In genomic region chr13:106536244-106537034, GRCh38 we compare ENCODE assay signal across 8 cellular contexts. TPM values are rescaled to one million over a fixed set of nuclear protein-coding genes. Genes with fewer than 3 reads are reported as not detected.
DNase-seq lines count a peak whose midpoint lies in the region; ATAC-seq, FAIRE-seq and TF ChIP-seq lines count a peak whose summit lies in the region.

No MANE protein-coding gene starts in this region.

- TF ChIP-seq CTCF in kidney (IDR thresholded peaks at IDR 0.05; ENCODE audit: borderline replicate concordance, extremely low read depth, insufficient read depth) = peak; percentile 99

- intact Hi-C loops in kidney (cut with DNase I) = no loop called here

- peak overlapping the region; percentile 67 to 68 for H3K27ac ChIP-seq in kidney (ENCODE audit: low read depth in 2 of 2, low read length in 2 of 2)

- DNase-seq in 8988T (peak; percentile 86), NCI-H2171 treated with DMSO at 0.1 percent for 48 hours (lab: John Stamatoyannopoulos, UW) (peak; percentile 90), kidney (peak; percentile 96)
- DNase-seq in activated CD4-positive, CD25-positive, alpha-beta regulatory T cell treated with anti-CD3 and anti-CD28 coated beads, Interleukin-2, amount 50 U/mL, for 16 hours (ENCODE audit: low read depth, low spot score) = peak; percentile 76
- peak; percentile 74 for DNase-seq in central memory CD4-positive, alpha-beta T cell
- peak; percentile 67 to 88 for DNase-seq in stimulated activated CD4-positive, alpha-beta T cell treated with anti-CD3 and anti-CD28 coated beads, Interleukin-15, amount 100 ng/mL, for 1 hour (ENCODE audit: low read depth in 1 of 2, low spot score in 1 of 2)

- peaks cover 0 to 6% of the 10 kb centered on the region in 2 donors for H3K36me3 ChIP-seq in kidney (ENCODE audit: control insufficient read depth in 1 of 2, insufficient read depth in 2 of 2, low read length in 2 of 2)

- no peak for FAIRE-seq in kidney (lab: Jason Lieb, UNC)

- ATAC-seq in GM18508 (IDR thresholded peaks at IDR 0.05; ENCODE audit: insufficient read depth, unreplicated experiment) (peak; percentile 30), HG03045 (IDR thresholded peaks at IDR 0.05; ENCODE audit: unreplicated experiment) (peak; percentile 41)

- peak overlapping the region in 1 of 2 donors; percentile 62 for H3K9ac ChIP-seq in kidney (ENCODE audit: low read length in 2 of 2)

- H3K4me3 ChIP-seq in kidney (ENCODE audit: low read length in 2 of 2) = peak overlapping the region; percentile 68 to 71

- no peaks in the 10 kb centered on the region for H3K4me1 ChIP-seq in kidney (ENCODE audit: control insufficient read depth in 1 of 2, insufficient read depth in 1 of 2, low read depth in 1 of 2, low read length in 2 of 2)

- no peaks in the 10 kb centered on the region for H3K9me3 ChIP-seq in kidney (ENCODE audit: control insufficient read depth in 1 of 2, low read length in 2 of 2)

RNA-seq across cellular contexts. Expression of gene EFNB2, which starts 1.0 kb away (rescaled TPM):
- total RNA-seq in kidney = 32.8 TPM
- polyA plus RNA-seq in kidney (ENCODE audit: insufficient read depth, low read depth, low replicate concordance) = 12.7 TPM

RNA-seq across cellular contexts. Expression of gene ARGLU1, which starts 31.5 kb away (rescaled TPM):
- 86.7 TPM for total RNA-seq in kidney
- polyA plus RNA-seq in kidney (ENCODE audit: insufficient read depth, low read depth, low replicate concordance) = 39.0 TPM

Comparison
In these comparisons a context has a peak if more than half of its experiments do, and no peak if none do; other contexts are left out.
1. Peak in every context shown above with its lines: DNase-seq, ATAC-seq, H3K4me3 ChIP-seq and H3K27ac ChIP-seq.